In the genomic region with DNA sequence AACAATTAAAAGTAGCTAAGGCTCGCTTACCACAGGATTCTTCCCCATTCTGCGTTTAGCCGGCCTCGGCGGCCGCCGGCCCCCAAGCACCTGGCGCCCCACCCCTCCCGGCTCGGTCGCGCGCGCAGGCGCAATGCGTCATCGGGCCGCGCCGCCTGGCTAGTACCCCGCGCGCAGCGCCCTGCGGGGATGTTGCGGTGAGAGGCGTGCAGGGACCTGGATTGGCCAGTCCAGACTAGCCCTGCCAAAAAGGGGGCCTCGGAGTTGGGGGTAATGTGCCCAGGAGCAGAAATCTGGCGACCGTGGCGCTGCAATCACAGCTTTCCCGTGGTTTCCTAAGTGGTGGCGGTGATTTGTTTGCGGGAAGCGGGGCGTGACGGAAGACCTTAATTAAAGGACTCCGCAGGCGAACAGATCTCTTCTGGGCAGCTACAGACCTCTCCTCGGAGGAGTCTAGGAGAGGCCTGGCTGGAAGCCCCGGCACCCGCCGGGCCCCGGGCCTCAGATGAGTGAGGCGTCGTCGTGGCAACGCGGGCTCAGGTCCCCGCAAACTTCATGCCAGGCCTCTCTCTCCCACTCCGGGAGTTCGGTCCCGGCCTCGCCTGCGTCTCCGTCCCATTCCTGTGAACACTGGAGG, we compare ENCODE assay signal across 8 cellular contexts. TPM values are rescaled to one million over a fixed set of nuclear protein-coding genes. Genes with fewer than 3 reads are reported as not detected.
DNase-seq lines count a peak whose midpoint lies in the region; ATAC-seq, FAIRE-seq and TF ChIP-seq lines count a peak whose summit lies in the region.

No MANE protein-coding gene starts in this region.

- peak in 1 of 2 experiments; percentile 10; a peak in 1 of 4 replicates for TF ChIP-seq EP300 in SK-N-SH (IDR thresholded peaks at IDR 0.05; ENCODE audit: borderline replicate concordance in 1 of 2, low read depth in 1 of 2, low read length in 1 of 2)

- no peak for FAIRE-seq in pancreas (lab: Jason Lieb, UNC)

- no peaks in the 10 kb centered on the region for H4K20me1 ChIP-seq in SK-N-SH (ENCODE audit: insufficient read depth)

- H2AFZ ChIP-seq in SK-N-SH (ENCODE audit: low read depth) = peak overlapping the region; percentile 83

- H3K4me1 Mint-ChIP-seq in activated naive CD8-positive, alpha-beta T cell (ENCODE audit: low read depth) = peaks cover 9% of the 10 kb centered on the region

- peak; percentile 74 to 91 for TF ChIP-seq POLR2A in thyroid gland (IDR thresholded peaks at IDR 0.05)

- POLR2A ChIA-PET in SK-N-SH (lab: Yijun Ruan, JAX) = interaction anchor here (1.3 to 1.9 kb wide), 2 partner anchors 9 to 138 kb away, joined by 10 read pairs; a partner anchor contains a TSS

- no peaks in the 10 kb centered on the region for H3K27me3 ChIP-seq in SK-N-SH (ENCODE audit: insufficient read depth)
- H3K27me3 ChIP-seq in pancreas = no peaks in the 10 kb centered on the region
- no peaks in the 10 kb centered on the region for H3K27me3 ChIP-seq in thyroid gland

- DNase-seq in H4 (ENCODE audit: low spot score) (peak; percentile 65), LNCaP clone FGC (ENCODE audit: low read depth) (peak; percentile 13), SK-N-SH (peak; percentile 96), Right ventricle myocardium superior (peak; percentile 90), pancreas (peak; percentile 73 to 97 (median 80)), thyroid gland (peak; percentile 75 to 79)

- ATAC-seq in Right ventricle myocardium superior (ENCODE audit: poor library complexity) = peak; percentile 96
- ATAC-seq in pancreas = peak; percentile 94 to 98 (median 94)

- TF ChIP-seq RAD21 in SK-N-SH (IDR thresholded peaks at IDR 0.05; ENCODE audit: low read length) = peak; percentile 13; the same call in 1 of the 2 replicates

- peak overlapping the region; percentile 74 for H3K4me3 ChIP-seq in LNCaP clone FGC (ENCODE audit: low read depth, low read length)
- H3K4me3 ChIP-seq in SK-N-SH (ENCODE audit: low read depth in 2 of 2, low read length in 1 of 2) = peak overlapping the region; percentile 77 to 89
- peak overlapping the region; percentile 57 to 92 (median 84) for H3K4me3 ChIP-seq in pancreas
- peak overlapping the region; percentile 31 to 85 (median 61) for H3K4me3 ChIP-seq in thyroid gland (replicated peaks in 1 of 3)

- H3K27ac ChIP-seq in SK-N-SH (ENCODE audit: low read depth in 2 of 2, low read length in 1 of 2) (peak overlapping the region; percentile 85 to 96), pancreas (peak overlapping the region; percentile 76 to 90 (median 83)), thyroid gland (peak overlapping the region; percentile 73 to 91 (median 88))

- H3K27me3 Mint-ChIP-seq in activated naive CD8-positive, alpha-beta T cell = no peaks in the 10 kb centered on the region

- CTCF ChIA-PET in SK-N-SH (lab: Yijun Ruan, JAX) = interaction anchor here (0.9 to 1.3 kb wide), 2 partner anchors 9 to 12 kb away, joined by 4 read pairs; no protein-coding TSS in a partner anchor

- peak overlapping the region; percentile 82 for H3K4me2 ChIP-seq in SK-N-SH

- peak overlapping the region; percentile 90 for H3K4me3 Mint-ChIP-seq in activated naive CD8-positive, alpha-beta T cell

- peaks cover 3% of the 10 kb centered on the region for H3K36me3 Mint-ChIP-seq in activated naive CD8-positive, alpha-beta T cell

- H3K9me3 ChIP-seq in ES-I3 (ENCODE audit: control insufficient read depth, insufficient read depth, low read length) (no peaks in the 10 kb centered on the region), SK-N-SH (no peaks in the 10 kb centered on the region), pancreas (no peaks in the 10 kb centered on the region), thyroid gland (no peaks in the 10 kb centered on the region)

- intact Hi-C loops in Right ventricle myocardium superior (cut with DNase I) (no loop called here), pancreas (cut with DNase I) (no loop called here), thyroid gland (cut with DNase I) (no loop called here)

- H3K9ac ChIP-seq in ES-I3 (ENCODE audit: low read depth, low read length) = peak overlapping the region; percentile 95
- peak overlapping the region; percentile 94 for H3K9ac ChIP-seq in SK-N-SH

- peak overlapping the region; percentile 87 for H3K27ac Mint-ChIP-seq in activated naive CD8-positive, alpha-beta T cell

- no peak for TF ChIP-seq CTCF in LNCaP clone FGC (IDR thresholded peaks at IDR 0.05; ENCODE audit: control insufficient read depth, extremely low read depth, insufficient read depth)
- TF ChIP-seq CTCF in SK-N-SH (IDR thresholded peaks at IDR 0.05) = no peak
- no peak for TF ChIP-seq CTCF in pancreas (IDR thresholded peaks at IDR 0.05)
- TF ChIP-seq CTCF in thyroid gland (IDR thresholded peaks at IDR 0.05) = no peak

- WGBS in SK-N-SH (ENCODE audit: low lambda C conversion rate) = 2% methylated on average over 18 of the region's 56 CpGs
- WGBS in pancreas, 2 donors = 1% methylated on average over 54 to 56 of the region's 56 CpGs
- WGBS in thyroid gland, 2 donors = 0% methylated on average over 10 to 39 of the region's 56 CpGs

- no peaks in the 10 kb centered on the region for H3K4me1 ChIP-seq in ES-I3 (ENCODE audit: insufficient read depth, low read length)
- H3K4me1 ChIP-seq in SK-N-SH (ENCODE audit: control insufficient read depth in 1 of 2, insufficient read depth in 2 of 2, low read depth in 1 of 2, low read length in 1 of 2) = peaks cover 12 to 15% of the 10 kb centered on the region in 2 experiments; a peak in 3 of 4 replicates
- peaks cover 4 to 12% (median 4%) of the 10 kb centered on the region in 3 donors for H3K4me1 ChIP-seq in pancreas
- H3K4me1 ChIP-seq in thyroid gland = peaks cover 0 to 8% of the 10 kb centered on the region in 2 donors

- H3K9me3 Mint-ChIP-seq in activated naive CD8-positive, alpha-beta T cell (ENCODE audit: low read depth) = no peaks in the 10 kb centered on the region

- H3K9me2 ChIP-seq in SK-N-SH = no peaks in the 10 kb centered on the region

- peaks cover 50% of the 10 kb centered on the region for H3K79me2 ChIP-seq in SK-N-SH (ENCODE audit: insufficient read depth)

- H3F3A ChIP-seq in SK-N-SH (replicated peaks; ENCODE audit: insufficient read depth) = peaks cover 22% of the 10 kb centered on the region

- H3K36me3 ChIP-seq in ES-I3 (ENCODE audit: insufficient read depth, low read length) (peaks cover 4% of the 10 kb centered on the region; the same call in 1 of the 2 replicates), SK-N-SH (replicated peaks in 1 of 2; ENCODE audit: control insufficient read depth in 1 of 2, insufficient read depth in 2 of 2, low read length in 1 of 2) (peaks cover 12 to 22% of the 10 kb centered on the region in 2 experiments), pancreas (no peaks in the 10 kb centered on the region), thyroid gland (peaks cover 0 to 6% of the 10 kb centered on the region in 2 donors)

TF ChIP-seq in SK-N-SH, 30 proteins besides CTCF, POLR2A, EP300 and RAD21 (continues in another document):
- TF ChIP-seq ELF1 (IDR thresholded peaks at IDR 0.05) = peak; percentile 18; the same call in 1 of the 2 replicates
- TF ChIP-seq, protein P1, sequence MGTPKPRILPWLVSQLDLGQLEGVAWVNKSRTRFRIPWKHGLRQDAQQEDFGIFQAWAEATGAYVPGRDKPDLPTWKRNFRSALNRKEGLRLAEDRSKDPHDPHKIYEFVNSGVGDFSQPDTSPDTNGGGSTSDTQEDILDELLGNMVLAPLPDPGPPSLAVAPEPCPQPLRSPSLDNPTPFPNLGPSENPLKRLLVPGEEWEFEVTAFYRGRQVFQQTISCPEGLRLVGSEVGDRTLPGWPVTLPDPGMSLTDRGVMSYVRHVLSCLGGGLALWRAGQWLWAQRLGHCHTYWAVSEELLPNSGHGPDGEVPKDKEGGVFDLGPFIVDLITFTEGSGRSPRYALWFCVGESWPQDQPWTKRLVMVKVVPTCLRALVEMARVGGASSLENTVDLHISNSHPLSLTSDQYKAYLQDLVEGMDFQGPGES (IDR thresholded peaks at IDR 0.05; ENCODE audit: low read depth, low read length) = no peak
- TF ChIP-seq TCF12 (IDR thresholded peaks at IDR 0.05) = peak; percentile 17; the same call in 1 of the 2 replicates
- no peak; the same call in 1 of the 2 replicates for TF ChIP-seq FOSL2 (IDR thresholded peaks at IDR 0.05; ENCODE audit: borderline replicate concordance, low read depth)
- no peak for TF ChIP-seq FOXJ3 (CRISPR knock-in tag; IDR thresholded peaks at IDR 0.05)
- TF ChIP-seq, protein P2, sequence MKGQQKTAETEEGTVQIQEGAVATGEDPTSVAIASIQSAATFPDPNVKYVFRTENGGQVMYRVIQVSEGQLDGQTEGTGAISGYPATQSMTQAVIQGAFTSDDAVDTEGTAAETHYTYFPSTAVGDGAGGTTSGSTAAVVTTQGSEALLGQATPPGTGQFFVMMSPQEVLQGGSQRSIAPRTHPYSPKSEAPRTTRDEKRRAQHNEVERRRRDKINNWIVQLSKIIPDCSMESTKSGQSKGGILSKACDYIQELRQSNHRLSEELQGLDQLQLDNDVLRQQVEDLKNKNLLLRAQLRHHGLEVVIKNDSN (IDR thresholded peaks at IDR 0.05; ENCODE audit: borderline replicate concordance, low read depth) = no peak
- TF ChIP-seq EZH2phosphoT487 (IDR thresholded peaks at IDR 0.05; ENCODE audit: borderline replicate concordance, low read depth) = no peak
- peak; percentile 82 for TF ChIP-seq TAF1 (IDR thresholded peaks at IDR 0.05; ENCODE audit: borderline replicate concordance, low read depth, low read length)
- no peak for TF ChIP-seq RFX5 (IDR thresholded peaks at IDR 0.05; ENCODE audit: low read length)
- TF ChIP-seq SMC3 (IDR thresholded peaks at IDR 0.05; ENCODE audit: low read depth, low read length) = no peak
- TF ChIP-seq NFIC (IDR thresholded peaks at IDR 0.05; ENCODE audit: borderline replicate concordance) = no peak
- peak; percentile 47; the same call in 1 of the 2 replicates for TF ChIP-seq POLR2AphosphoS5 (IDR thresholded peaks at IDR 0.05; ENCODE audit: low read depth, low read length)
- TF ChIP-seq RXRA (IDR thresholded peaks at IDR 0.05; ENCODE audit: borderline replicate concordance, low read depth) = no peak
- TF ChIP-seq GATA2 (CRISPR knock-in tag; IDR thresholded peaks at IDR 0.05) = no peak

RNA-seq across cellular contexts. Expression of a gene that starts 0.6 kb away (rescaled TPM):
- 46.3 and 53.9 TPM in 2 replicates for total RNA-seq in H4 (2014; rRNA removed; shearing (Covaris generic))
- polyA plus RNA-seq in SK-N-SH (2012; rRNA removed) (67.2 and 90.2 TPM in 2 replicates), pancreas (1 to 10 TPM; 4.3 to 5.5 TPM)
- 96.5 and 103 TPM in 2 replicates for polyA plus RNA-seq in SK-N-SH (2012; cell fraction: cytosol; rRNA removed)
- 29.6 and 64.4 TPM in 2 replicates for polyA plus RNA-seq in SK-N-SH (2012; cell fraction: nucleus; rRNA removed)
- total RNA-seq in Right ventricle myocardium superior (12.8 TPM), pancreas (1 to 10 TPM; 3.0 to 9.6 (median 4.7) TPM), thyroid gland (10 to 100 TPM; 16.7 to 27.5 (median 19.1) TPM)

RNA-seq across cellular contexts. Expression of a gene that starts 55.7 kb away (rescaled TPM):
- total RNA-seq in H4 (2014; rRNA removed; shearing (Covaris generic)) = not detected in 2 replicates
- polyA plus RNA-seq in SK-N-SH (2012; rRNA removed) (24.4 and 40.7 TPM in 2 replicates), pancreas (under 1 TPM in 1 of 2 donors, not detected in 1; 0.09 TPM)
- polyA plus RNA-seq in SK-N-SH (2012; cell fraction: cytosol; rRNA removed) = 19.8 and 20.1 TPM in 2 replicates
- 70.0 and 114 TPM in 2 replicates for polyA plus RNA-seq in SK-N-SH (2012; cell fraction: nucleus; rRNA removed)
- total RNA-seq in Right ventricle myocardium superior (not detected), pancreas (under 1 TPM in 2 of 6 donors, not detected in 4; 0.06 to 0.19 TPM), thyroid gland (not detected)

Comparison
In these comparisons a context has a peak if more than half of its experiments do, and no peak if none do; other contexts are left out.
1. Peak in every context shown above with its lines: DNase-seq, ATAC-seq, H3K4me3 ChIP-seq and H3K27ac ChIP-seq.
2. DNase-seq: peak in every context shown above with its lines; median percentile 96 in SK-N-SH; 90 in Right ventricle myocardium superior; 80 in pancreas; 77 in thyroid gland; 65 in H4; 13 in LNCaP clone FGC.